In genomic region chr21:46639489-46640386, GRCh38 we compare ENCODE assay signal across 1 cellular context.
TF ChIP-seq lines count a peak whose summit lies in the region.

No MANE protein-coding gene starts in this region.

TF ChIP-seq in K562, 482 proteins besides CTCF, POLR2A, EP300 and RAD21 (continued from another document and continues in another):
- TF ChIP-seq ELK1 (CRISPR knock-in tag; IDR thresholded peaks at IDR 0.05) (no peak), ZNF318 (IDR thresholded peaks at IDR 0.05; ENCODE audit: borderline replicate concordance in 1 of 2, low read depth in 1 of 2) (peak in 1 of 2 experiments; percentile 22; a peak in 1 of 4 replicates), ZNF239 (CRISPR knock-in tag; IDR thresholded peaks at IDR 0.05) (no peak), CC2D1A (IDR thresholded peaks at IDR 0.05) (0 out of 2 replicates have a peak, but pooled peaks have one; percentile 11), MTA2 (IDR thresholded peaks at IDR 0.05; ENCODE audit: low read depth) (0 out of 2 replicates have a peak, but pooled peaks have one; percentile 8), ZNF280B (CRISPR knock-in tag; IDR thresholded peaks at IDR 0.05) (no peak), ZNF592 (IDR thresholded peaks at IDR 0.05) (peak; percentile 18; the same call in 1 of the 2 replicates), THRAP3 (IDR thresholded peaks at IDR 0.05; ENCODE audit: borderline replicate concordance) (0 out of 2 replicates have a peak, but pooled peaks have one; percentile 19), LEF1 (IDR thresholded peaks at IDR 0.05) (peak; percentile 29; the same call in 1 of the 2 replicates), POLR2AphosphoS5 (IDR thresholded peaks at IDR 0.05; ENCODE audit: control insufficient read depth, insufficient read depth, low read depth, low read length) (no peak), HNRNPL (IDR thresholded peaks at IDR 0.05; ENCODE audit: low read depth, low read length) (no peak), ZNF512 (tag; IDR thresholded peaks at IDR 0.05) (0 out of 2 replicates have a peak, but pooled peaks have one; percentile 53), NBN (IDR thresholded peaks at IDR 0.05; ENCODE audit: low read depth) (0 out of 2 replicates have a peak, but pooled peaks have one; percentile 13), C11orf30 (IDR thresholded peaks at IDR 0.05; ENCODE audit: low read depth) (peak; percentile 29; the same call in 1 of the 2 replicates), KDM1A (IDR thresholded peaks at IDR 0.05) (no peak), LARP7 (IDR thresholded peaks at IDR 0.05) (peak; percentile 78; the same call in 1 of the 2 replicates), ZNF316 (IDR thresholded peaks at IDR 0.05) (peak; percentile 64), NR4A1 (CRISPR knock-in tag; IDR thresholded peaks at IDR 0.05) (no peak), NR4A1 (tag; IDR thresholded peaks at IDR 0.05) (no peak), E2F3 (CRISPR knock-in tag; IDR thresholded peaks at IDR 0.05) (no peak), PBX2 (CRISPR knock-in tag; IDR thresholded peaks at IDR 0.05; ENCODE audit: low read depth) (no peak), PBX2 (tag; conservative IDR thresholded peaks at IDR 0.05; ENCODE audit: low read depth) (peak; percentile 18; the same call in 1 of the 2 replicates), ARID3A (IDR thresholded peaks at IDR 0.05; ENCODE audit: borderline replicate concordance, low read depth, low read length) (0 out of 2 replicates have a peak, but pooled peaks have one; percentile 58), CBX1 (IDR thresholded peaks at IDR 0.05; ENCODE audit: low read depth) (no peak), ZNF695 (CRISPR knock-in tag; IDR thresholded peaks at IDR 0.05) (no peak), ZBTB1 (CRISPR knock-in tag; IDR thresholded peaks at IDR 0.05; ENCODE audit: borderline replicate concordance, low read depth) (no peak), BCLAF1 (IDR thresholded peaks at IDR 0.05; ENCODE audit: borderline replicate concordance in 1 of 2, control insufficient read depth in 1 of 2, low read depth in 2 of 2, low read length in 1 of 2) (no peak), DPF2 (IDR thresholded peaks at IDR 0.05) (0 out of 2 replicates have a peak, but pooled peaks have one; percentile 40)
